2 cellular contexts compared by ENCODE assay signal in the genomic region with DNA sequence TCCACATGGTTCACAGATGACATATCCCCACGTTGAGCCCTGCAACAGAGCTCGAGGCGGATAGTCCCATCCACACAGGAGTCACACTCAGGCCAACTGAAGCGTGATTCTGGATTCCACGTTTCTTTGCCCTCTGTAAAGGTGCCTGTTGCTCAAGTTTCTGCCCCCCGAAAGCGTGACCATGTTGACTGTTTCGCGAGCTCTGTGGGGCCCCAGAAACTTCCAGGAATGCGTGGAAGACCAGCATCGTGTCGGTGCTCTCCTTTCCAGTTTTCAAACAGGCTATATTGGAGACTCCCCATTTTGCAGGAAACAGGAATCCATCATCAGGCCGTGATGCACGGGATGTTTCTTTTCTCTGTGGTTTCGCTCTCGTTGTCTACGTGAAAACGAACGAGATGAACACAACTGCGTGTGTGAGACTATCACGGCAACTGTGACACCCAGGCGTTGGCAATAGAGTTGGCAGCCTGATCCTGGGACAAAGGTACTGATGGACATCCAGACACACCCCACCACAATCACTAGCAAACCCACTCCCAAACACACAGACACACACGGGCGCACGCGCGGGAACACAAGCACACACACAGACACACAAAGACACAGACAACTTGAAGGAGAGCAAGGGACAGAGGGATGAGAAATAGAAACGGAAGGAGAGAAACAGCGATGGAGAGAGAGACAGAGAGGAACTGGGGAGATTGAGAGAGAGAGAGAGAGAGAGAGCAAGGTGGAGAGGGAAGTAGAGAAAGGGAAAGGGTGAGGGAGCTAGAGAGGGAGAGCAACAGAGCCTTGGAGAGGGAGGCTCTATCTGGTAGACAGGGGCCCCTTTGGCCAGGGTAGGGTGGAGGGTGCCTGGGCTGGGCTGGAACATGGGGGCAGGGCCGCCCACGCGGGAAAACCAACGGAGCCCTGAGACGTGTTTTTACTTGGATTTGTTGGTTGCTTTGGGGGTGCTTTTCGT.
TF ChIP-seq lines count a peak whose summit lies in the region.

No MANE protein-coding gene starts in this region.

TF ChIP-seq in HEK293, 187 proteins besides CTCF, POLR2A, EP300 and RAD21:
- TF ChIP-seq, protein P1, sequence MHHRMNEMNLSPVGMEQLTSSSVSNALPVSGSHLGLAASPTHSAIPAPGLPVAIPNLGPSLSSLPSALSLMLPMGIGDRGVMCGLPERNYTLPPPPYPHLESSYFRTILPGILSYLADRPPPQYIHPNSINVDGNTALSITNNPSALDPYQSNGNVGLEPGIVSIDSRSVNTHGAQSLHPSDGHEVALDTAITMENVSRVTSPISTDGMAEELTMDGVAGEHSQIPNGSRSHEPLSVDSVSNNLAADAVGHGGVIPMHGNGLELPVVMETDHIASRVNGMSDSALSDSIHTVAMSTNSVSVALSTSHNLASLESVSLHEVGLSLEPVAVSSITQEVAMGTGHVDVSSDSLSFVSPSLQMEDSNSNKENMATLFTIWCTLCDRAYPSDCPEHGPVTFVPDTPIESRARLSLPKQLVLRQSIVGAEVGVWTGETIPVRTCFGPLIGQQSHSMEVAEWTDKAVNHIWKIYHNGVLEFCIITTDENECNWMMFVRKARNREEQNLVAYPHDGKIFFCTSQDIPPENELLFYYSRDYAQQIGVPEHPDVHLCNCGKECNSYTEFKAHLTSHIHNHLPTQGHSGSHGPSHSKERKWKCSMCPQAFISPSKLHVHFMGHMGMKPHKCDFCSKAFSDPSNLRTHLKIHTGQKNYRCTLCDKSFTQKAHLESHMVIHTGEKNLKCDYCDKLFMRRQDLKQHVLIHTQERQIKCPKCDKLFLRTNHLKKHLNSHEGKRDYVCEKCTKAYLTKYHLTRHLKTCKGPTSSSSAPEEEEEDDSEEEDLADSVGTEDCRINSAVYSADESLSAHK (tag by site-specific recombination; IDR thresholded peaks at IDR 0.05) = peak; percentile 57; the same call in 1 of the 2 replicates
- TF ChIP-seq ZNF366 (tag by site-specific recombination; conservative IDR thresholded peaks at IDR 0.05) (0 out of 2 replicates have a peak, but pooled peaks have one; percentile 20), PRDM1 (tag by site-specific recombination; IDR thresholded peaks at IDR 0.05) (0 out of 2 replicates have a peak, but pooled peaks have one; percentile 10)

TF ChIP-seq in H1, 55 proteins besides CTCF, POLR2A, EP300 and RAD21:
- TF ChIP-seq EZH2 (IDR thresholded peaks at IDR 0.05; ENCODE audit: low read depth, low read length, severe bottlenecking) (peak; percentile 63), RNF2 (IDR thresholded peaks at IDR 0.05; ENCODE audit: borderline replicate concordance, low read depth, low read length, missing control alignments, poor library complexity, severe bottlenecking) (peak; percentile 96), CBX8 (IDR thresholded peaks at IDR 0.05; ENCODE audit: borderline replicate concordance, low read depth, low read length) (peak; percentile 98), TCF12 (IDR thresholded peaks at IDR 0.05; ENCODE audit: low read depth, low read length) (peak; percentile 88; the same call in 1 of the 2 replicates), SUZ12 (IDR thresholded peaks at IDR 0.05; ENCODE audit: low read length) (peak; percentile 73), SP1 (IDR thresholded peaks at IDR 0.05; ENCODE audit: low read depth, low read length) (0 out of 2 replicates have a peak, but pooled peaks have one; percentile 44), YY1 (IDR thresholded peaks at IDR 0.05; ENCODE audit: low read depth, low read length) (peak; percentile 41; the same call in 1 of the 2 replicates), EGR1 (IDR thresholded peaks at IDR 0.05; ENCODE audit: borderline replicate concordance, low read depth, low read length) (peak; percentile 74)
TF ChIP-seq in H1: peak in this region for 8; not testable (repeated sequence) for 47.
